ENCODE assay signal across 17 cellular contexts in genomic region chr1:23601104-23601967, GRCh38. TPM values are rescaled to one million over a fixed set of nuclear protein-coding genes. Genes with fewer than 3 reads are reported as not detected.
DNase-seq lines count a peak whose midpoint lies in the region; TF ChIP-seq lines count a peak whose summit lies in the region.
"Had no signal": no experiment of that assay in that cellular context is flagged by ENCODE, and none has a peak within 500 bp of the region (broad histone marks: within the 10 kb centered on the region; RNA-seq: fewer than 3 reads in every experiment).

No MANE protein-coding gene starts in this region.

- H3K36me3 ChIP-seq in CD8-positive, alpha-beta memory T cell (ENCODE audit: insufficient read depth, low read length) = no peaks in the 10 kb centered on the region
- H3K36me3 ChIP-seq in Loucy (ENCODE audit: insufficient read depth, low read length) = no peaks in the 10 kb centered on the region
- H3K36me3 ChIP-seq: stomach had no signal

- no peaks in the 10 kb centered on the region for H3F3A ChIP-seq in Loucy (ENCODE audit: low read depth)

- H3K9me3 ChIP-seq in CD8-positive, alpha-beta memory T cell (ENCODE audit: low read length) = no peaks in the 10 kb centered on the region
- no peaks in the 10 kb centered on the region for H3K9me3 ChIP-seq in Loucy (ENCODE audit: insufficient read depth, low read depth, low read length)
- H3K9me3 ChIP-seq: body of pancreas, stomach had no signal

- no peaks in the 10 kb centered on the region for H3K27me3 ChIP-seq in CD8-positive, alpha-beta memory T cell (ENCODE audit: insufficient read depth, low read length, poor library complexity, severe bottlenecking)
- H3K27me3 ChIP-seq in Loucy (ENCODE audit: insufficient read depth, low read length, poor library complexity, severe bottlenecking) = no peaks in the 10 kb centered on the region
- H3K27me3 ChIP-seq: body of pancreas, stomach had no signal

- H2AFZ ChIP-seq in Loucy (ENCODE audit: low read length) = 0 out of 2 replicates have a peak overlapping the region, but pooled peaks have one; percentile 71

- H3K9ac ChIP-seq in Loucy (ENCODE audit: low read depth, low read length, poor library complexity, severe bottlenecking) = peak overlapping the region; percentile 44

- peak overlapping the region; percentile 47 to 96 (median 84) for H3K27ac Mint-ChIP-seq in CD8-positive, alpha-beta memory T cell
- H3K27ac Mint-ChIP-seq in activated naive CD8-positive, alpha-beta T cell = peak overlapping the region; percentile 95
- peak overlapping the region; percentile 43 for H3K27ac Mint-ChIP-seq in neural crest cell (ENCODE audit: unreplicated experiment)
- H3K27ac Mint-ChIP-seq: HFFc6, immature natural killer cell had no signal

- H3K4me2 ChIP-seq in Loucy (ENCODE audit: low read depth, low read length, poor library complexity, severe bottlenecking) = peak overlapping the region; percentile 58

- H3K4me1 ChIP-seq in CD8-positive, alpha-beta memory T cell (ENCODE audit: insufficient read depth, low read length) = peaks cover 89% of the 10 kb centered on the region
- H3K4me1 ChIP-seq in Loucy (ENCODE audit: insufficient read depth, low read length, poor library complexity, severe bottlenecking) = peaks cover 53% of the 10 kb centered on the region
- H3K4me1 ChIP-seq: body of pancreas, stomach had no signal

- CTCF ChIA-PET in CD8-positive, alpha-beta memory T cell (lab: Charles Lee) = interaction anchor here (1.0 to 11.7 kb wide), 9 partner anchors 10 to 60 kb away, joined by 4 to 120 read pairs (median 9); no protein-coding TSS in a partner anchor

- H3K36me3 Mint-ChIP-seq in CD8-positive, alpha-beta memory T cell = no peaks in the 10 kb centered on the region
- no peaks in the 10 kb centered on the region for H3K36me3 Mint-ChIP-seq in activated naive CD8-positive, alpha-beta T cell
- no peaks in the 10 kb centered on the region for H3K36me3 Mint-ChIP-seq in neural crest cell (ENCODE audit: low read depth)
- H3K36me3 Mint-ChIP-seq: immature natural killer cell had no signal

- H3K4me1 Mint-ChIP-seq in CD8-positive, alpha-beta memory T cell = peaks cover 71 to 82% (median 77%) of the 10 kb centered on the region in 3 donors
- peaks cover 83% of the 10 kb centered on the region for H3K4me1 Mint-ChIP-seq in activated naive CD8-positive, alpha-beta T cell (ENCODE audit: low read depth)
- H3K4me1 Mint-ChIP-seq in neural crest cell = peaks cover 66% of the 10 kb centered on the region

- no peaks in the 10 kb centered on the region for H3K9me2 ChIP-seq in Loucy (replicated peaks; ENCODE audit: low read depth, low read length)

- no peaks in the 10 kb centered on the region for H3K27me3 Mint-ChIP-seq in CD8-positive, alpha-beta memory T cell
- no peaks in the 10 kb centered on the region for H3K27me3 Mint-ChIP-seq in activated naive CD8-positive, alpha-beta T cell
- H3K27me3 Mint-ChIP-seq in neural crest cell (ENCODE audit: low read depth) = no peaks in the 10 kb centered on the region

- H3K4me3 ChIP-seq in CD8-positive, alpha-beta memory T cell (ENCODE audit: low read length) = peak overlapping the region; percentile 56
- peak overlapping the region; percentile 6 for H3K4me3 ChIP-seq in Loucy (ENCODE audit: low read length, poor library complexity, severe bottlenecking)
- H3K4me3 ChIP-seq: body of pancreas, stomach had no signal

- no peaks in the 10 kb centered on the region for H3K9me3 Mint-ChIP-seq in CD8-positive, alpha-beta memory T cell
- no peaks in the 10 kb centered on the region for H3K9me3 Mint-ChIP-seq in activated naive CD8-positive, alpha-beta T cell (ENCODE audit: low read depth)
- no peaks in the 10 kb centered on the region for H3K9me3 Mint-ChIP-seq in neural crest cell
- H3K9me3 Mint-ChIP-seq: HFFc6, immature natural killer cell had no signal

- H3K27ac ChIP-seq in CD8-positive, alpha-beta memory T cell (ENCODE audit: low read depth, low read length) = no peak overlapping the region
- H3K27ac ChIP-seq: body of pancreas, stomach had no signal

- peak in 2 of 5 donors; percentile 41 to 67 for DNase-seq in CD8-positive, alpha-beta memory T cell
- no peak for DNase-seq in neural crest cell (ENCODE audit: low read depth, low spot score)
- DNase-seq in 8988T = no peak
- DNase-seq in cortex of kidney (lab: John Stamatoyannopoulos, UW) = no peak
- DNase-seq in stimulated activated CD4-positive, alpha-beta T cell treated with anti-CD3 and anti-CD28 coated beads, Interleukin-15, amount 100 ng/mL, for 24 hours = no peak
- DNase-seq: body of pancreas; COR-L47; foreskin melanocyte; HFFc6; immature natural killer cell; midbrain; NCI-H1092; NCI-H446 treated with DMSO at 0.1 percent for 48 hours; stimulated activated CD4-positive, alpha-beta T cell treated with anti-CD3 and anti-CD28 coated beads, Interleukin-4, amount 100 ng/mL, for 1 hour; stomach had no signal

- POLR2A ChIA-PET in CD8-positive, alpha-beta memory T cell (lab: Charles Lee) = interaction anchor here (0.7 to 3.6 kb wide), 9 partner anchors 9 to 1549 kb away, joined by 3 to 22 read pairs (median 14); partner anchors contain the start of gene ID3

- H4K20me1 ChIP-seq in Loucy (ENCODE audit: insufficient read depth, low read length, poor library complexity, severe bottlenecking) = no peaks in the 10 kb centered on the region

- peak overlapping the region; percentile 66 to 84 (median 70) for H3K4me3 Mint-ChIP-seq in CD8-positive, alpha-beta memory T cell
- H3K4me3 Mint-ChIP-seq in activated naive CD8-positive, alpha-beta T cell = peak overlapping the region; percentile 86
- peak overlapping the region; percentile 14 for H3K4me3 Mint-ChIP-seq in neural crest cell
- H3K4me3 Mint-ChIP-seq: HFFc6 had no signal

- no peaks in the 10 kb centered on the region for H3K79me2 ChIP-seq in Loucy (ENCODE audit: insufficient read depth, low read length)

- TF ChIP-seq CTCF in Loucy (conservative IDR thresholded peaks at IDR 0.05; ENCODE audit: low read length) = no peak
- TF ChIP-seq CTCF in neural crest cell (conservative IDR thresholded peaks at IDR 0.05) = no peak

RNA-seq across cellular contexts. Expression of gene ID3, which starts 42.0 kb away (rescaled TPM):
- 10 to 100 TPM; 18.4 to 19.3 TPM for total RNA-seq in CD8-positive, alpha-beta memory T cell
- polyA plus RNA-seq in CD8-positive, alpha-beta memory T cell = 4.7 TPM
- 36.2 and 40.9 TPM in 2 replicates for total RNA-seq in neural crest cell

Comparison
In these comparisons a context has a peak if more than half of its experiments do, and no peak if none do; other contexts are left out.
1. H3K27ac Mint-ChIP-seq: peak in every context shown above with its lines; median percentile 95 in activated naive CD8-positive, alpha-beta T cell; 84 in CD8-positive, alpha-beta memory T cell; 43 in neural crest cell.
2. H3K4me3 Mint-ChIP-seq: peak in every context shown above with its lines; median percentile 86 in activated naive CD8-positive, alpha-beta T cell; 70 in CD8-positive, alpha-beta memory T cell; 14 in neural crest cell.